In genomic region chr1:207603777-207604176, GRCh38 we compare ENCODE assay signal across 1 cellular context.
TF ChIP-seq lines count a peak whose summit lies in the region.

No MANE protein-coding gene starts in this region.

TF ChIP-seq in HepG2, 621 proteins besides CTCF, POLR2A, EP300 and RAD21 (continued from another document and continues in another):
- TF ChIP-seq REST (IDR thresholded peaks at IDR 0.05; ENCODE audit: borderline replicate concordance in 1 of 2, low read depth in 1 of 2, low read length in 2 of 2) (peak in 1 of 2 experiments; percentile 55; a peak in 1 of 4 replicates), MEIS2 (CRISPR knock-in tag; IDR thresholded peaks at IDR 0.05) (peak; percentile 31; the same call in 1 of the 2 replicates), SOX5 (CRISPR knock-in tag; IDR thresholded peaks at IDR 0.05; ENCODE audit: borderline replicate concordance) (peak; percentile 92), ZNF20 (CRISPR knock-in tag; IDR thresholded peaks at IDR 0.05) (no peak), ZNF251 (CRISPR knock-in tag; IDR thresholded peaks at IDR 0.05) (no peak), ARNT2 (CRISPR knock-in tag; IDR thresholded peaks at IDR 0.05; ENCODE audit: low read depth) (no peak), DDIT3 (CRISPR knock-in tag; IDR thresholded peaks at IDR 0.05) (no peak), ETV6 (CRISPR knock-in tag; conservative IDR thresholded peaks at IDR 0.05) (no peak), MYNN (CRISPR knock-in tag; IDR thresholded peaks at IDR 0.05; ENCODE audit: low read depth) (no peak), ZNF496 (CRISPR knock-in tag; IDR thresholded peaks at IDR 0.05; ENCODE audit: insufficient replicate concordance) (no peak), ZNF414 (CRISPR knock-in tag; IDR thresholded peaks at IDR 0.05) (no peak), BCL6 (CRISPR knock-in tag; IDR thresholded peaks at IDR 0.05) (peak; percentile 98), RERE (CRISPR knock-in tag; IDR thresholded peaks at IDR 0.05; ENCODE audit: low read depth) (peak; percentile 95), JUND (CRISPR knock-in tag; IDR thresholded peaks at IDR 0.05) (peak; percentile 93), CHD2 (IDR thresholded peaks at IDR 0.05; ENCODE audit: low read depth, low read length) (no peak), KDM5A (IDR thresholded peaks at IDR 0.05; ENCODE audit: borderline replicate concordance, low read length) (no peak), AGO1 (IDR thresholded peaks at IDR 0.05; ENCODE audit: low read depth, low read length, poor library complexity, severe bottlenecking) (no peak), SYNCRIP (IDR thresholded peaks at IDR 0.05; ENCODE audit: insufficient read depth, low read depth, low read length) (no peak), RNF2 (conservative IDR thresholded peaks at IDR 0.05; ENCODE audit: low read depth) (no peak), ATF5 (CRISPR knock-in tag; IDR thresholded peaks at IDR 0.05; ENCODE audit: low read depth) (no peak), ZNF660 (CRISPR knock-in tag; IDR thresholded peaks at IDR 0.05; ENCODE audit: borderline replicate concordance, low read depth) (no peak), E2F1 (CRISPR knock-in tag; IDR thresholded peaks at IDR 0.05) (no peak), CENPT (CRISPR knock-in tag; IDR thresholded peaks at IDR 0.05; ENCODE audit: low read depth) (no peak), ZSCAN22 (CRISPR knock-in tag; IDR thresholded peaks at IDR 0.05) (no peak), KLF15 (CRISPR knock-in tag; IDR thresholded peaks at IDR 0.05; ENCODE audit: borderline replicate concordance) (no peak), ZBTB25 (CRISPR knock-in tag; IDR thresholded peaks at IDR 0.05) (peak; percentile 59; the same call in 1 of the 2 replicates), ZNF574 (CRISPR knock-in tag; IDR thresholded peaks at IDR 0.05) (peak; percentile 15; the same call in 1 of the 2 replicates), NCOR1 (IDR thresholded peaks at IDR 0.05; ENCODE audit: borderline replicate concordance, low read length) (peak; percentile 95), GLMP (CRISPR knock-in tag; IDR thresholded peaks at IDR 0.05; ENCODE audit: borderline replicate concordance) (no peak), ZNF101 (CRISPR knock-in tag; IDR thresholded peaks at IDR 0.05; ENCODE audit: borderline replicate concordance, low read depth) (no peak), ISX (CRISPR knock-in tag; conservative IDR thresholded peaks at IDR 0.05) (no peak), MTERF4 (CRISPR knock-in tag; IDR thresholded peaks at IDR 0.05) (no peak), CEBPB (IDR thresholded peaks at IDR 0.05; ENCODE audit: borderline replicate concordance, low read depth, low read length) (peak; percentile 90), ZFP41 (CRISPR knock-in tag; IDR thresholded peaks at IDR 0.05; ENCODE audit: borderline replicate concordance) (no peak), ZFP82 (CRISPR knock-in tag; IDR thresholded peaks at IDR 0.05; ENCODE audit: borderline replicate concordance) (no peak), ZNF720 (CRISPR knock-in tag; IDR thresholded peaks at IDR 0.05) (no peak), MAFF (IDR thresholded peaks at IDR 0.05; ENCODE audit: low read depth, low read length) (no peak), DR1 (CRISPR knock-in tag; IDR thresholded peaks at IDR 0.05) (no peak), KAT7 (CRISPR knock-in tag; IDR thresholded peaks at IDR 0.05; ENCODE audit: borderline replicate concordance) (no peak), ZNF747 (CRISPR knock-in tag; IDR thresholded peaks at IDR 0.05; ENCODE audit: borderline replicate concordance) (no peak), SP5 (CRISPR knock-in tag; IDR thresholded peaks at IDR 0.05; ENCODE audit: borderline replicate concordance, low read depth) (no peak), YEATS4 (CRISPR knock-in tag; IDR thresholded peaks at IDR 0.05; ENCODE audit: borderline replicate concordance) (no peak), NR3C1 (CRISPR knock-in tag; IDR thresholded peaks at IDR 0.05) (no peak), KDM2A (CRISPR knock-in tag; IDR thresholded peaks at IDR 0.05; ENCODE audit: borderline replicate concordance, low read depth) (no peak), RORA (CRISPR knock-in tag; IDR thresholded peaks at IDR 0.05) (no peak)
